Comparison of ENCODE assay signal across 13 cellular contexts in the genomic region with DNA sequence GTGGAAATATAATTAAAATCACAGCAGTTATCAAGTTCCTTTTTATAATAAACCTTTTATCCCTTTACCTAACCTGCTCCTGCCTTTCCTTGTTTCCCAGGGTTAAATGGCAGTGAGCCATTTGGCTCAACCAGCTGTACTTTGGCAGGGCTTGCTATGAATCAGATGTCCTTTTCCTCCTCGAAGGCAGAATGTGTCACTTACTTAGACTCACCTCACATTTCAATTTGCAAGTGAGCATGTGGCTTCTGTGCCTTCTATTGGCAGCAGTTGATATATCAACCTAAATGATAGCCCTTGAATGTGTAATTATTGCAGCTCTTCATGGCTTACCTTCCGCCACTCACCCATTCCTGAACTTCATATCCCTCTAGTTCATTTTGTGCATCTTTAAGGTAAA.
DNase-seq lines count a peak whose midpoint lies in the region; ATAC-seq, FAIRE-seq and TF ChIP-seq lines count a peak whose summit lies in the region.
"Had no signal": no experiment of that assay in that cellular context is flagged by ENCODE, and none has a peak within 500 bp of the region (broad histone marks: within the 10 kb centered on the region; RNA-seq: fewer than 3 reads in every experiment).

No MANE protein-coding gene starts in this region.

- H3K36me3 ChIP-seq in adrenal gland (replicated peaks in 1 of 2) = no peaks in the 10 kb centered on the region
- H3K36me3 ChIP-seq in OCI-LY7 (ENCODE audit: insufficient read depth, low read length) = no peaks in the 10 kb centered on the region

- intact Hi-C loops in adrenal gland (cut with DNase I) = no loop called here
- intact Hi-C loops in sciatic nerve (cut with DNase I) = no loop called here
- intact Hi-C loops in posterior cingulate gyrus (cut with DNase I) = no loop called here
- intact Hi-C loops in OCI-LY7 (cut with micrococcal nuclease; ENCODE audit: unreplicated experiment) = no loop called here

- H3K4me1 Mint-ChIP-seq in T-helper 17 cell = no peaks in the 10 kb centered on the region

- H3K9me3 ChIP-seq in adrenal gland (replicated peaks in 1 of 3) (no peaks in the 10 kb centered on the region), T-helper 17 cell (ENCODE audit: control insufficient read depth, low read length, poor library complexity, severe bottlenecking) (no peaks in the 10 kb centered on the region), OCI-LY7 (ENCODE audit: low read length) (no peaks in the 10 kb centered on the region)

- no peak overlapping the region for H3K4me3 ChIP-seq in adrenal gland
- no peak overlapping the region for H3K4me3 ChIP-seq in OCI-LY7 (ENCODE audit: low read depth, low read length, poor library complexity, severe bottlenecking)

- POLR2A ChIA-PET in OCI-LY7 (lab: Charles Lee) = no interaction called here

- DNase-seq in H54 (ENCODE audit: insufficient read length, low spot score) (peak; percentile 62), adrenal gland (peak; percentile 76 to 93 (median 80)), globus pallidus (ENCODE audit: low spot score) (peak; percentile 9), sciatic nerve (ENCODE audit: low spot score) (no peak), T-helper 17 cell (no peak), posterior cingulate gyrus (no peak), OCI-LY7 (ENCODE audit: low spot score) (no peak), islet precursor cell (no peak)
- DNase-seq: amniotic stem cell; NCI-H774; stimulated activated CD4-positive, alpha-beta T cell treated with anti-CD3 and anti-CD28 coated beads, Interleukin-2, amount 100 ng/mL, for 24 hours had no signal

- peak; percentile 92 for FAIRE-seq in H54 (lab: Jason Lieb, UNC)
- FAIRE-seq: islet of Langerhans had no signal

- H3K9me2 ChIP-seq in OCI-LY7 (ENCODE audit: insufficient read depth, low read length) = no peaks in the 10 kb centered on the region

- no peak overlapping the region for H3K27ac Mint-ChIP-seq in T-helper 17 cell

- no peaks in the 10 kb centered on the region for H3K27me3 ChIP-seq in adrenal gland

- ATAC-seq in sciatic nerve (peak; percentile 26), T-helper 17 cell (no peak)
- ATAC-seq: activated CD4-positive, CD25-positive, alpha-beta regulatory T cell treated with anti-CD3 and anti-CD28 coated beads, Interleukin-2, amount 50 U/mL, for 24 hours had no signal

- TF ChIP-seq POLR2A in H54 (IDR thresholded peaks at IDR 0.05; ENCODE audit: low read depth, low read length) (no peak), adrenal gland (IDR thresholded peaks at IDR 0.05) (no peak)

- no TSS peak for BruUV-seq in OCI-LY7 (replicated peaks; lab: Mats Ljungman, UMichigan)

- TF ChIP-seq CTCF in adrenal gland (IDR thresholded peaks at IDR 0.05) = peak in 2 of 6 experiments; percentile 11 to 34
- no peak for TF ChIP-seq CTCF in OCI-LY7 (conservative IDR thresholded peaks at IDR 0.05; ENCODE audit: low read length)

- CTCF ChIA-PET in OCI-LY7 (lab: Charles Lee; ENCODE audit: unreplicated experiment) = no interaction called here

- H3K4me1 ChIP-seq in adrenal gland (replicated peaks in 1 of 2) (peaks cover 9 to 13% of the 10 kb centered on the region in 2 donors), OCI-LY7 (ENCODE audit: insufficient read depth, low read length, poor library complexity, severe bottlenecking) (no peaks in the 10 kb centered on the region)

- WGBS in adrenal gland, 4 donors = 28 to 34% (median 31%) methylated on average over 2 of the region's 2 CpGs

- peak overlapping the region in 2 of 5 donors; percentile 5 to 46 for H3K27ac ChIP-seq in adrenal gland
- H3K27ac ChIP-seq in OCI-LY7 (ENCODE audit: low read depth, low read length, poor library complexity, severe bottlenecking) = no peak overlapping the region

- no peak overlapping the region for H3K4me3 Mint-ChIP-seq in T-helper 17 cell

- H4K20me1 ChIP-seq in OCI-LY7 (ENCODE audit: insufficient read depth, low read length) = no peaks in the 10 kb centered on the region

- H3K4me2 ChIP-seq in OCI-LY7 (ENCODE audit: low read length) = no peak overlapping the region

- no peaks in the 10 kb centered on the region for H3K79me2 ChIP-seq in OCI-LY7 (ENCODE audit: insufficient read depth, low read depth, low read length)

- H2AFZ ChIP-seq in OCI-LY7 (ENCODE audit: low read length) = no peak overlapping the region

- H3K36me3 Mint-ChIP-seq in T-helper 17 cell (ENCODE audit: low read depth) = no peaks in the 10 kb centered on the region

- no peaks in the 10 kb centered on the region for H3K27me3 Mint-ChIP-seq in T-helper 17 cell

Comparison
In these comparisons a context has a peak if more than half of its experiments do, and no peak if none do; other contexts are left out.
1. DNase-seq: peak in H54 (single experiment), adrenal gland (7 of 7) and globus pallidus (single experiment); none in sciatic nerve (single experiment), T-helper 17 cell (0 of 3), posterior cingulate gyrus (0 of 10), OCI-LY7 (single experiment) and islet precursor cell (single experiment).